In genomic region chr16:84753412-84754325, GRCh38 we compare ENCODE assay signal across 9 cellular contexts. TPM values are rescaled to one million over a fixed set of nuclear protein-coding genes. Genes with fewer than 3 reads are reported as not detected.
DNase-seq lines count a peak whose midpoint lies in the region; ATAC-seq and TF ChIP-seq lines count a peak whose summit lies in the region.
"Had no signal": no experiment of that assay in that cellular context is flagged by ENCODE, and none has a peak within 500 bp of the region (broad histone marks: within the 10 kb centered on the region; RNA-seq: fewer than 3 reads in every experiment).

No MANE protein-coding gene starts in this region.

- no peak for ATAC-seq in stimulated activated memory B cell treated with anti-CD40 and anti-IgM and Interleukin-4, amounts not matched to agents 10 μg/mL and 1 μg/mL and 100 μg/mL, for 72 hours

- H3K27ac Mint-ChIP-seq in activated CD4-positive, alpha-beta memory T cell treated with anti-CD3 and anti-CD28 coated beads, Interleukin-2, amount 10 ng/mL, durations not matched to agents 7 days and 5 days: peak overlapping the region; percentile 53
- no peak overlapping the region for H3K27ac Mint-ChIP-seq in activated CD4-positive, alpha-beta memory T cell treated with anti-CD3 and anti-CD28 coated beads for 36 hours
- H3K27ac Mint-ChIP-seq in stimulated activated memory B cell treated with anti-CD40 and anti-IgM and Interleukin-4, amounts not matched to agents 10 μg/mL and 1 μg/mL and 100 μg/mL, for 72 hours: peak overlapping the region; percentile 75

- H3K27me3 Mint-ChIP-seq in activated CD4-positive, alpha-beta memory T cell treated with anti-CD3 and anti-CD28 coated beads, Interleukin-2, amount 10 ng/mL, durations not matched to agents 7 days and 5 days: no peaks in the 10 kb centered on the region
- no peaks in the 10 kb centered on the region for H3K27me3 Mint-ChIP-seq in activated CD4-positive, alpha-beta memory T cell treated with anti-CD3 and anti-CD28 coated beads for 36 hours
- H3K27me3 Mint-ChIP-seq in stimulated activated memory B cell treated with anti-CD40 and anti-IgM and Interleukin-4, amounts not matched to agents 10 μg/mL and 1 μg/mL and 100 μg/mL, for 72 hours: no peaks in the 10 kb centered on the region

- H3K36me3 Mint-ChIP-seq in activated CD4-positive, alpha-beta memory T cell treated with anti-CD3 and anti-CD28 coated beads, Interleukin-2, amount 10 ng/mL, durations not matched to agents 7 days and 5 days (ENCODE audit: low read depth): peaks cover 25% of the 10 kb centered on the region
- H3K36me3 Mint-ChIP-seq in activated CD4-positive, alpha-beta memory T cell treated with anti-CD3 and anti-CD28 coated beads for 36 hours: peaks cover 14% of the 10 kb centered on the region
- H3K36me3 Mint-ChIP-seq in stimulated activated memory B cell treated with anti-CD40 and anti-IgM and Interleukin-4, amounts not matched to agents 10 μg/mL and 1 μg/mL and 100 μg/mL, for 72 hours: peaks cover 27% of the 10 kb centered on the region

- peaks cover 76% of the 10 kb centered on the region for H3K4me1 Mint-ChIP-seq in activated CD4-positive, alpha-beta memory T cell treated with anti-CD3 and anti-CD28 coated beads, Interleukin-2, amount 10 ng/mL, durations not matched to agents 7 days and 5 days
- peaks cover 82% of the 10 kb centered on the region for H3K4me1 Mint-ChIP-seq in activated CD4-positive, alpha-beta memory T cell treated with anti-CD3 and anti-CD28 coated beads for 36 hours (ENCODE audit: low read depth)
- peaks cover 78% of the 10 kb centered on the region for H3K4me1 Mint-ChIP-seq in stimulated activated memory B cell treated with anti-CD40 and anti-IgM and Interleukin-4, amounts not matched to agents 10 μg/mL and 1 μg/mL and 100 μg/mL, for 72 hours

- CTCF ChIA-PET in activated CD4-positive, alpha-beta memory T cell treated with anti-CD3 and anti-CD28 coated beads, Interleukin-2, amount 10 ng/mL, durations not matched to agents 7 days and 5 days (lab: Charles Lee): interaction anchor here (0.6 to 15.8 kb wide), 19 partner anchors 9 to 371 kb away, joined by 3 to 259 read pairs (median 6); partner anchors contain the start of gene KLHL36
- CTCF ChIA-PET in activated CD4-positive, alpha-beta memory T cell treated with anti-CD3 and anti-CD28 coated beads for 36 hours (lab: Charles Lee): interaction anchor here (0.6 to 8.7 kb wide), 19 partner anchors 9 to 276 kb away, joined by 3 to 141 read pairs (median 8); partner anchors contain the start of genes CRISPLD2 and KIAA0513

- no peak for TF ChIP-seq POLR2A in erythroblast (IDR thresholded peaks at IDR 0.05; ENCODE audit: low read length)

- POLR2A ChIA-PET in activated CD4-positive, alpha-beta memory T cell treated with anti-CD3 and anti-CD28 coated beads, Interleukin-2, amount 10 ng/mL, durations not matched to agents 7 days and 5 days (lab: Charles Lee): interaction anchor here (1.0 to 2.0 kb wide), 9 partner anchors 12 to 258 kb away, joined by 3 to 12 read pairs (median 5); partner anchors contain the start of gene ZDHHC7
- POLR2A ChIA-PET in activated CD4-positive, alpha-beta memory T cell treated with anti-CD3 and anti-CD28 coated beads for 36 hours (lab: Charles Lee): interaction anchor here (0.5 to 2.0 kb wide), 3 partner anchors 13 to 199 kb away, joined by 3 to 4 read pairs (median 3); no protein-coding TSS in a partner anchor

- intact Hi-C loops in activated CD4-positive, alpha-beta memory T cell treated with anti-CD3 and anti-CD28 coated beads for 36 hours (cut with micrococcal nuclease): loop anchor here (1.0 to 2.0 kb wide), 4 partner anchors 13 to 217 kb away; no protein-coding TSS in a partner anchor

- H3K9me3 Mint-ChIP-seq in activated CD4-positive, alpha-beta memory T cell treated with anti-CD3 and anti-CD28 coated beads, Interleukin-2, amount 10 ng/mL, durations not matched to agents 7 days and 5 days: no peaks in the 10 kb centered on the region
- no peaks in the 10 kb centered on the region for H3K9me3 Mint-ChIP-seq in activated CD4-positive, alpha-beta memory T cell treated with anti-CD3 and anti-CD28 coated beads for 36 hours
- H3K9me3 Mint-ChIP-seq in stimulated activated memory B cell treated with anti-CD40 and anti-IgM and Interleukin-4, amounts not matched to agents 10 μg/mL and 1 μg/mL and 100 μg/mL, for 72 hours: no peaks in the 10 kb centered on the region

- H3K4me3 Mint-ChIP-seq in activated CD4-positive, alpha-beta memory T cell treated with anti-CD3 and anti-CD28 coated beads, Interleukin-2, amount 10 ng/mL, durations not matched to agents 7 days and 5 days: no peak overlapping the region
- H3K4me3 Mint-ChIP-seq in activated CD4-positive, alpha-beta memory T cell treated with anti-CD3 and anti-CD28 coated beads for 36 hours: no peak overlapping the region
- H3K4me3 Mint-ChIP-seq in stimulated activated memory B cell treated with anti-CD40 and anti-IgM and Interleukin-4, amounts not matched to agents 10 μg/mL and 1 μg/mL and 100 μg/mL, for 72 hours: peak overlapping the region; percentile 25

- DNase-seq in activated CD4-positive, alpha-beta memory T cell treated with anti-CD3 and anti-CD28 coated beads, Interleukin-2, amount 10 ng/mL, durations not matched to agents 7 days and 5 days: no peak
- DNase-seq in activated CD4-positive, alpha-beta memory T cell treated with anti-CD3 and anti-CD28 coated beads for 36 hours: no peak
- DNase-seq in NCI-H82 treated with DMSO at 0.1 percent for 48 hours (lab: John Stamatoyannopoulos, UW; ENCODE audit: unreplicated experiment): peak; percentile 48
- peak; percentile 22 to 33 for DNase-seq in erythroblast (lab: John Stamatoyannopoulos, UW)
- no peak for DNase-seq in dermis blood vessel endothelial cell
- no peak for DNase-seq in HPDE6-E6E7 (ENCODE audit: extremely low spot score)
- no peak for DNase-seq in NCI-H345 treated with DMSO at 0.1 percent for 48 hours (lab: John Stamatoyannopoulos, UW; ENCODE audit: unreplicated experiment)
- DNase-seq: left cardiac atrium had no signal

RNA-seq across cellular contexts. Expression of gene USP10, which starts 53.9 kb away (rescaled TPM):
- 10 to 100 TPM; 92.2 to 94.4 TPM for total RNA-seq in activated CD4-positive, alpha-beta memory T cell treated with anti-CD3 and anti-CD28 coated beads, Interleukin-2, amount 10 ng/mL, durations not matched to agents 7 days and 5 days
- 100 to 1,000 TPM; 105 to 108 TPM for total RNA-seq in activated CD4-positive, alpha-beta memory T cell treated with anti-CD3 and anti-CD28 coated beads for 36 hours
- total RNA-seq in dermis blood vessel endothelial cell: 32.7 and 70.7 TPM in 2 replicates

Comparison
In these comparisons a context has a peak if more than half of its experiments do, and no peak if none do; other contexts are left out.
1. DNase-seq: peak in NCI-H82 treated with DMSO at 0.1 percent for 48 hours (single experiment) and erythroblast (2 of 2); none in activated CD4-positive, alpha-beta memory T cell treated with anti-CD3 and anti-CD28 coated beads, Interleukin-2, amount 10 ng/mL, durations not matched to agents 7 days and 5 days (single experiment), activated CD4-positive, alpha-beta memory T cell treated with anti-CD3 and anti-CD28 coated beads for 36 hours (single experiment), dermis blood vessel endothelial cell (single experiment), HPDE6-E6E7 (single experiment) and NCI-H345 treated with DMSO at 0.1 percent for 48 hours (single experiment).